In genomic region chr3:49609815-49610214, GRCh38 we compare ENCODE assay signal across 19 cellular contexts. TPM values are rescaled to one million over a fixed set of nuclear protein-coding genes. Genes with fewer than 3 reads are reported as not detected.
A peak's percentile ranks its signal among the peaks of the same experiment; 100 is the strongest.
DNase-seq lines count a peak whose midpoint lies in the region; ATAC-seq and TF ChIP-seq lines count a peak whose summit lies in the region.
"Had no signal": no experiment of that assay in that cellular context is flagged by ENCODE, and none has a peak within 500 bp of the region (broad histone marks: within the 10 kb centered on the region; RNA-seq: fewer than 3 reads in every experiment).

No MANE protein-coding gene starts in this region.

- H3K27me3 Mint-ChIP-seq in T-helper 17 cell, result no peaks in the 10 kb centered on the region
- H3K27me3 Mint-ChIP-seq: CD8-positive, alpha-beta memory T cell; T-cell had no signal

- no peaks in the 10 kb centered on the region for H3K27me3 ChIP-seq in BE2C
- no peaks in the 10 kb centered on the region for H3K27me3 ChIP-seq in heart right ventricle

- TF ChIP-seq CTCF in BE2C (IDR thresholded peaks at IDR 0.05; ENCODE audit: low read depth, low read length) (no peak), RWPE1 (conservative IDR thresholded peaks at IDR 0.05; ENCODE audit: low read depth) (no peak), heart right ventricle (IDR thresholded peaks at IDR 0.05) (no peak)

- POLR2A ChIA-PET in RWPE1 (lab: Yijun Ruan, JAX; ENCODE audit: low non-redundant PET), result interaction anchor here (0.6 kb wide), 1 partner anchor 505 kb away, joined by 3 read pairs; the partner anchor contains the start of gene QARS1

- H3K27ac Mint-ChIP-seq in T-helper 17 cell, result no peak overlapping the region
- H3K27ac Mint-ChIP-seq: activated naive CD4-positive, alpha-beta T cell treated with anti-CD3 and anti-CD28 coated beads, Interleukin-2, amount 50 U/mL, for 72 hours; activated T-helper 1 cell treated with anti-CD3 and anti-CD28 coated beads, Interleukin-12 subunit alpha, Interleukin-12 subunit beta, Interleukin-2, Interleukin-4 antibody, amounts not matched to agents 30 ng/mL and 10 ng/mL and 1 ng/mL, durations not matched to agents 14 hours and 24 hours and 36 hours; CD8-positive, alpha-beta memory T cell; H9; T-cell had no signal

- H3K9me3 ChIP-seq in BE2C (no peaks in the 10 kb centered on the region), heart right ventricle (peaks cover 0 to 9% (median 0%) of the 10 kb centered on the region in 11 donors), T-helper 17 cell (ENCODE audit: control insufficient read depth, low read length, poor library complexity, severe bottlenecking) (no peaks in the 10 kb centered on the region)

- CTCF ChIA-PET in RWPE1 (lab: Yijun Ruan, JAX), result no interaction called here

- intact Hi-C loops in heart right ventricle (cut with DNase I) (no loop called here), posterior vena cava (cut with DNase I) (no loop called here)

- H3K27ac ChIP-seq in RWPE1, result 0 out of 2 replicates have a peak overlapping the region, but pooled peaks have one; percentile 6
- no peak overlapping the region for H3K27ac ChIP-seq in heart right ventricle
- H3K27ac ChIP-seq: lower lobe of right lung had no signal

- peak; percentile 26 for DNase-seq in BE2C
- DNase-seq in RWPE1 (ENCODE audit: low spot score), result no peak
- DNase-seq in heart right ventricle, result peak; percentile 21 to 38
- peak; percentile 4 for DNase-seq in posterior vena cava (ENCODE audit: low spot score)
- DNase-seq in NCI-H1694 (lab: John Stamatoyannopoulos, UW), result no peak
- no peak for DNase-seq in T-helper 17 cell
- DNase-seq: activated CD4-positive, alpha-beta T cell treated with anti-CD3 and anti-CD28 coated beads for 4 hours; CD8-positive, alpha-beta memory T cell; H9; Karpas-422; lower lobe of right lung; NCI-H2081 treated with DMSO at 0.1 percent for 48 hours; NCI-H69; occipital lobe; SHP77; T-cell had no signal

- H3K4me1 ChIP-seq in BE2C (no peaks in the 10 kb centered on the region), heart right ventricle (peaks cover 0 to 25% (median 5%) of the 10 kb centered on the region in 9 donors)
- H3K4me1 ChIP-seq: lower lobe of right lung had no signal

- H3K36me3 Mint-ChIP-seq in T-helper 17 cell (ENCODE audit: low read depth), result no peaks in the 10 kb centered on the region
- H3K36me3 Mint-ChIP-seq: activated naive CD4-positive, alpha-beta T cell treated with anti-CD3 and anti-CD28 coated beads, Interleukin-2, amount 50 U/mL, for 72 hours; T-cell had no signal

- WGBS in heart right ventricle, 2 donors, result 46 to 66% methylated on average over 6 of the region's 6 CpGs

- H3K4me1 Mint-ChIP-seq in T-helper 17 cell, result peaks cover 2% of the 10 kb centered on the region
- H3K4me1 Mint-ChIP-seq: CD8-positive, alpha-beta memory T cell; H9; T-cell had no signal

- H3K4me3 Mint-ChIP-seq in T-helper 17 cell, result no peak overlapping the region
- H3K4me3 Mint-ChIP-seq: activated T-helper 1 cell treated with anti-CD3 and anti-CD28 coated beads, Interleukin-12 subunit alpha, Interleukin-12 subunit beta, Interleukin-2, Interleukin-4 antibody, amounts not matched to agents 30 ng/mL and 10 ng/mL and 1 ng/mL, durations not matched to agents 14 hours and 24 hours and 36 hours; CD8-positive, alpha-beta memory T cell; H9; T-cell had no signal

- ATAC-seq in heart right ventricle (peak in 7 of 8 donors; percentile 49 to 83 (median 65)), HG03460 (IDR thresholded peaks at IDR 0.05; ENCODE audit: unreplicated experiment) (no peak), T-helper 17 cell (no peak)
- ATAC-seq: activated naive CD4-positive, alpha-beta T cell treated with anti-CD3 and anti-CD28 coated beads, Interleukin-2, amount 50 U/mL, for 72 hours; T-cell had no signal

- no peak overlapping the region for H3K4me3 ChIP-seq in BE2C (ENCODE audit: low read depth, low read length)
- no peak overlapping the region for H3K4me3 ChIP-seq in heart right ventricle
- H3K4me3 ChIP-seq: lower lobe of right lung had no signal

- H3K36me3 ChIP-seq in BE2C (no peaks in the 10 kb centered on the region), heart right ventricle (no peaks in the 10 kb centered on the region)
- H3K36me3 ChIP-seq: lower lobe of right lung had no signal

RNA-seq across cellular contexts. Expression of gene BSN, which starts 55.5 kb away (rescaled TPM):
- 8.4 TPM for polyA plus RNA-seq in BE2C (2012; ENCODE audit: insufficient read depth, insufficient read length, low read depth)
- total RNA-seq in heart right ventricle, result 1 to 10 TPM in 4 of 10 donors, under 1 TPM in 6; 0.17 to 1.4 (median 0.68) TPM
- under 1 TPM; 0.06 to 0.37 TPM for polyA plus RNA-seq in heart right ventricle
- under 1 TPM; 0.42 to 0.48 TPM for total RNA-seq in posterior vena cava
- under 1 TPM; 0.12 to 0.29 TPM for total RNA-seq in T-helper 17 cell
- polyA plus RNA-seq: CD8-positive, alpha-beta memory T cell had no signal

Comparison
In these comparisons a context has a peak if more than half of its experiments do, and no peak if none do; other contexts are left out.
1. DNase-seq: peak in BE2C (single experiment), heart right ventricle (2 of 2) and posterior vena cava (single experiment); none in RWPE1 (single experiment), NCI-H1694 (single experiment) and T-helper 17 cell (0 of 3).
2. ATAC-seq: peak in heart right ventricle (7 of 8); none in HG03460 (single experiment) and T-helper 17 cell (single experiment).